In the genomic region with DNA sequence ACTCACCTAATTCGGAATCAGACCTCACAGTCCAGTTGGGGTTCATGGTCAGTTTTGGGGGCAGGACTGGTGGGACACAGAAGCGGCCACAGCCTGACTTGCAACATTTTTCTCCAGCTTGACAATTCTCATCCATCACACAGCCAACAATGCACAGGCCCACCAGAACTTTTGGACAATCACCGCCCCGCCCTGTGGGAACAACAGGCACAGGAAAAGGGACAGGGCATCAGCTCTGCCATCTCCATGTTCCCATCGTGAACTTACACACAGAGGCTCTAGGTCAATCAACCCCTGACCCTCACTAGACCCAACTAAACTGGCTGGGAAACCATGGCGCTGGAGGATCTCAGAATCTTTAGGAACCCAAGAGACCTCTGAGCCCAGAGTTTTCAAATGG, we compare ENCODE assay signal across 19 cellular contexts. TPM values are rescaled to one million over a fixed set of nuclear protein-coding genes. Genes with fewer than 3 reads are reported as not detected.
DNase-seq lines count a peak whose midpoint lies in the region; ATAC-seq and TF ChIP-seq lines count a peak whose summit lies in the region.
"Had no signal": no experiment of that assay in that cellular context is flagged by ENCODE, and none has a peak within 500 bp of the region (broad histone marks: within the 10 kb centered on the region; RNA-seq: fewer than 3 reads in every experiment).

No MANE protein-coding gene starts in this region.

- H3K14ac ChIP-seq in IMR-90 (replicated peaks; ENCODE audit: low read depth, low read length): no peak overlapping the region
- peak overlapping the region; percentile 23 for H3K14ac ChIP-seq in neuronal stem cell (ENCODE audit: low read length)

- no peak for ATAC-seq in IMR-90 (ENCODE audit: low read depth)
- ATAC-seq: GM23338, HCT116, K562 had no signal

- no peak overlapping the region for H2AK9ac ChIP-seq in IMR-90 (replicated peaks; ENCODE audit: low read depth, low read length, poor library complexity)

- no peak for TF ChIP-seq RAD21 in IMR-90 (IDR thresholded peaks at IDR 0.05; ENCODE audit: low read length)

- H4K8ac ChIP-seq in IMR-90 (ENCODE audit: low read depth in 2 of 2, low read length in 2 of 2) (no peak overlapping the region), neuronal stem cell (ENCODE audit: low read depth, low read length) (no peak overlapping the region)

- H3K4me2 ChIP-seq in IMR-90 (ENCODE audit: low read depth, low read length) (no peak overlapping the region), neuronal stem cell (ENCODE audit: insufficient read depth, low read length, poor library complexity, severe bottlenecking) (no peak overlapping the region)
- H3K4me2 ChIP-seq: GM23338 had no signal

- H4K5ac ChIP-seq in IMR-90 (ENCODE audit: low read depth, low read length): peak overlapping the region; percentile 32; the same call in 1 of the 2 replicates

- H3K56ac ChIP-seq in IMR-90 (ENCODE audit: extremely low read depth, insufficient read depth, low read length): no peak overlapping the region

- H3K4me1 ChIP-seq in IMR-90 (ENCODE audit: control insufficient read depth, insufficient read depth, low read length) (peaks cover 26% of the 10 kb centered on the region), endodermal cell (ENCODE audit: control insufficient read depth, insufficient read depth, low read length) (peaks cover 12% of the 10 kb centered on the region), neuronal stem cell (ENCODE audit: control insufficient read depth in 2 of 2, insufficient read depth in 1 of 2, low read depth in 1 of 2, low read length in 2 of 2) (peaks cover 3 to 8% of the 10 kb centered on the region in 2 donors), urinary bladder (ENCODE audit: insufficient read depth) (peaks cover 2% of the 10 kb centered on the region)

- H3K27me3 ChIP-seq in IMR-90 (ENCODE audit: control insufficient read depth, insufficient read depth, low read length): peaks cover 16% of the 10 kb centered on the region
- H3K27me3 ChIP-seq in endodermal cell (ENCODE audit: control insufficient read depth, insufficient read depth, low read length, poor library complexity, severe bottlenecking): no peaks in the 10 kb centered on the region
- peaks cover 0 to 12% (median 0%) of the 10 kb centered on the region in 3 experiments for H3K27me3 ChIP-seq in neuronal stem cell (ENCODE audit: control insufficient read depth in 3 of 3, insufficient read depth in 3 of 3, low read depth in 1 of 3, low read length in 3 of 3)

- no peak overlapping the region for H2BK20ac ChIP-seq in IMR-90 (ENCODE audit: low read depth, low read length)

- H3K27me3 Mint-ChIP-seq in endodermal cell (ENCODE audit: insufficient read depth) (no peaks in the 10 kb centered on the region), CD14-positive monocyte (ENCODE audit: low read depth in 3 of 3) (peaks cover 7 to 11% (median 8%) of the 10 kb centered on the region in 3 donors)

- peaks cover 11% of the 10 kb centered on the region for H4K20me1 ChIP-seq in IMR-90 (ENCODE audit: insufficient read depth, low read length)

- H3K4me3 Mint-ChIP-seq in endodermal cell: no peak overlapping the region
- H3K4me3 Mint-ChIP-seq in CD14-positive monocyte: no peak overlapping the region
- H3K4me3 Mint-ChIP-seq: CD4-positive, alpha-beta T cell; GM23338 had no signal

- in situ Hi-C loops in IMR-90 (cut with MboI; ENCODE audit: low sequenced_read_pairs): loop anchor here (25.0 kb wide), 3 partner anchors 738 to 1838 kb away; partner anchors contain the start of gene TTPAL

- H3K9ac ChIP-seq in IMR-90 (ENCODE audit: low read depth, low read length) (no peak overlapping the region), endodermal cell (ENCODE audit: extremely low read depth, low read length, poor library complexity, severe bottlenecking) (no peak overlapping the region), neuronal stem cell (ENCODE audit: low read depth, low read length, poor library complexity) (no peak overlapping the region)

- H3K36me3 Mint-ChIP-seq in endodermal cell (ENCODE audit: low read depth) (no peaks in the 10 kb centered on the region), CD14-positive monocyte (no peaks in the 10 kb centered on the region)

- no peak for TF ChIP-seq POLR2A in IMR-90 (IDR thresholded peaks at IDR 0.05; ENCODE audit: low read depth, low read length)

- H4K91ac ChIP-seq in IMR-90 (ENCODE audit: insufficient read depth, low read depth, low read length): no peak overlapping the region; the same call in 1 of the 2 replicates
- H4K91ac ChIP-seq in neuronal stem cell (ENCODE audit: low read depth, low read length, poor library complexity): no peak overlapping the region

- H3K27ac Mint-ChIP-seq in endodermal cell (peak overlapping the region; percentile 9), CD14-positive monocyte (no peak overlapping the region)
- H3K27ac Mint-ChIP-seq: CD4-positive, alpha-beta T cell; GM23338 had no signal

- peak overlapping the region; percentile 69 for H2BK12ac ChIP-seq in neuronal stem cell (ENCODE audit: low read length)

- H2AK5ac ChIP-seq in IMR-90 (ENCODE audit: low read depth, low read length) (peak overlapping the region; percentile 57), neuronal stem cell (ENCODE audit: low read depth, low read length) (no peak overlapping the region)

- no peak overlapping the region for H3K4ac ChIP-seq in IMR-90 (ENCODE audit: low read depth, low read length)
- H3K4ac ChIP-seq in neuronal stem cell (ENCODE audit: low read length): no peak overlapping the region

- no peak for DNase-seq in IMR-90
- DNase-seq in endodermal cell: no peak
- no peak for DNase-seq in neuronal stem cell (ENCODE audit: low spot score)
- DNase-seq in activated naive CD4-positive, alpha-beta T cell treated with anti-CD3 and anti-CD28 coated beads, Interleukin-2, amount 50 U/mL, for 16 hours: no peak
- no peak for DNase-seq in NCI-H146 (lab: John Stamatoyannopoulos, UW)
- DNase-seq in DMS79 treated with DMSO at 0.1 percent for 48 hours (lab: John Stamatoyannopoulos, UW): no peak
- DNase-seq in CD14-positive monocyte (ENCODE audit: low spot score): no peak
- DNase-seq: BE2C; C1 segment of cervical spinal cord; CD4-positive, alpha-beta T cell; GDM1; H7 had no signal

- no TSS peak for BruUV-seq in IMR-90 (replicated peaks; lab: Mats Ljungman, UMichigan)

- H3K9me3 ChIP-seq in IMR-90 (ENCODE audit: control insufficient read depth, insufficient read depth, low read length) (no peaks in the 10 kb centered on the region), endodermal cell (ENCODE audit: control insufficient read depth, low read length) (no peaks in the 10 kb centered on the region), neuronal stem cell (replicated peaks in 1 of 2; ENCODE audit: control insufficient read depth in 2 of 2, insufficient read depth in 1 of 2, low read depth in 1 of 2, low read length in 2 of 2) (no peaks in the 10 kb centered on the region)
- H3K9me3 ChIP-seq: BE2C, Caco-2 had no signal

- no peak overlapping the region for H3K18ac ChIP-seq in IMR-90 (ENCODE audit: low read depth, low read length)
- H3K18ac ChIP-seq in neuronal stem cell (ENCODE audit: low read length): no peak overlapping the region

- POLR2A ChIA-PET in IMR-90 (lab: Charles Lee; ENCODE audit: unreplicated experiment): no interaction called here

- H2AFZ ChIP-seq in IMR-90 (replicated peaks; ENCODE audit: low read length, poor library complexity): no peak overlapping the region
- H2AFZ ChIP-seq in neuronal stem cell (ENCODE audit: low read length): no peak overlapping the region
- H2AFZ ChIP-seq: GM23338 had no signal

- H3K23ac ChIP-seq in IMR-90 (ENCODE audit: low read depth, low read length): no peak overlapping the region
- no peak overlapping the region for H3K23ac ChIP-seq in neuronal stem cell (ENCODE audit: low read depth, low read length, poor library complexity)

- H3K36me3 ChIP-seq in IMR-90 (ENCODE audit: control insufficient read depth, insufficient read depth, low read length): no peaks in the 10 kb centered on the region
- no peaks in the 10 kb centered on the region for H3K36me3 ChIP-seq in endodermal cell (ENCODE audit: control insufficient read depth, insufficient read depth, low read length)
- H3K36me3 ChIP-seq in neuronal stem cell (replicated peaks in 1 of 2; ENCODE audit: control insufficient read depth in 2 of 2, insufficient read depth in 2 of 2, low read length in 2 of 2): no peaks in the 10 kb centered on the region
- H3K36me3 ChIP-seq in urinary bladder (ENCODE audit: insufficient read depth): no peaks in the 10 kb centered on the region
- H3K36me3 ChIP-seq: BE2C had no signal

- WGBS in IMR-90 (ENCODE audit: extremely low coverage in 2 of 2, insufficient read length in 1 of 2), 2 experiments: no CpG with 5 or more reads among the region's 6 CpGs
- WGBS in endodermal cell (ENCODE audit: insufficient coverage in 1 of 2, insufficient read length in 1 of 2), 2 experiments: 93 to 94% methylated on average over 3 to 6 of the region's 6 CpGs
- WGBS in neuronal stem cell (ENCODE audit: extremely low coverage in 2 of 2, insufficient read length in 2 of 2, insufficient replicate concordance in 1 of 2), 2 donors: no CpG with 5 or more reads among the region's 6 CpGs
- 92% methylated on average over 6 of the region's 6 CpGs for WGBS in urinary bladder

- CTCF ChIA-PET in IMR-90 (lab: Yijun Ruan, JAX): no interaction called here

- dilution Hi-C loops in IMR-90 (cut with HindIII; ENCODE audit: low sequenced_read_pairs, unreplicated experiment): no loop called here

- H3K4me3 ChIP-seq in IMR-90 (ENCODE audit: insufficient read depth, low read depth, low read length) (no peak overlapping the region), endodermal cell (ENCODE audit: low read length) (no peak overlapping the region), neuronal stem cell (ENCODE audit: low read length in 2 of 2) (no peak overlapping the region), urinary bladder (ENCODE audit: low read depth, low read length) (no peak overlapping the region)
- H3K4me3 ChIP-seq: GM23338, K562 had no signal

- H2BK15ac ChIP-seq in IMR-90 (ENCODE audit: low read depth, low read length): no peak overlapping the region
- no peak overlapping the region for H2BK15ac ChIP-seq in neuronal stem cell (ENCODE audit: low read length)

- H3K27ac ChIP-seq in IMR-90 (ENCODE audit: insufficient read depth, low read length) (no peak overlapping the region), endodermal cell (ENCODE audit: low read depth, low read length) (no peak overlapping the region), neuronal stem cell (replicated peaks; ENCODE audit: low read length) (no peak overlapping the region), urinary bladder (ENCODE audit: low read depth) (peak overlapping the region; percentile 25)

- intact Hi-C loops in IMR-90 (cut with micrococcal nuclease): loop anchor here (5.0 to 10.0 kb wide), 6 partner anchors 309 to 1081 kb away; partner anchors contain the start of genes NCOA5, STK4 and TOMM34
- intact Hi-C loops in CD14-positive monocyte (cut with micrococcal nuclease): loop anchor here in 1 of 2 donors (10.0 kb wide), 1 partner anchor 331 kb away; no protein-coding TSS in a partner anchor

- H3K9me3 Mint-ChIP-seq in endodermal cell (no peaks in the 10 kb centered on the region), CD14-positive monocyte (no peaks in the 10 kb centered on the region)
- H3K9me3 Mint-ChIP-seq: CD4-positive, alpha-beta T cell; GM23338 had no signal

- no peaks in the 10 kb centered on the region for H3K79me1 ChIP-seq in IMR-90 (ENCODE audit: low read depth in 1 of 2, low read length in 2 of 2)
- no peaks in the 10 kb centered on the region for H3K79me1 ChIP-seq in neuronal stem cell (ENCODE audit: low read depth, low read length)

- H2BK5ac ChIP-seq in IMR-90 (ENCODE audit: low read depth, low read length, poor library complexity, severe bottlenecking) (no peak overlapping the region), neuronal stem cell (ENCODE audit: low read length) (no peak overlapping the region)

- peaks cover 24% of the 10 kb centered on the region for H3K9me1 ChIP-seq in IMR-90 (ENCODE audit: insufficient read depth, low read length)

- H3K4me1 Mint-ChIP-seq in endodermal cell: peaks cover 19% of the 10 kb centered on the region
- peaks cover 3% of the 10 kb centered on the region for H3K4me1 Mint-ChIP-seq in CD14-positive monocyte

- H2BK120ac ChIP-seq in IMR-90 (ENCODE audit: low read depth, low read length) (no peak overlapping the region), neuronal stem cell (ENCODE audit: low read depth, low read length) (peak overlapping the region; percentile 11)

- no peak for TF ChIP-seq CTCF in IMR-90 (conservative IDR thresholded peaks at IDR 0.05; ENCODE audit: low read depth, low read length)
- TF ChIP-seq CTCF in endodermal cell (conservative IDR thresholded peaks at IDR 0.05): no peak
- no peak for TF ChIP-seq CTCF in CD14-positive monocyte (IDR thresholded peaks at IDR 0.05)

RNA-seq across cellular contexts. Expression of gene WFDC3, which starts 16.3 kb away (rescaled TPM):
- total RNA-seq in IMR-90 (2012; rRNA removed) (0.18 TPM in 1 of 2 replicates, not detected in the other), endodermal cell (under 1 TPM in 1 of 2 donors, not detected in 1; 0.66 TPM), urinary bladder (0.90 TPM)
- polyA plus RNA-seq in IMR-90 (2012; rRNA removed) (0.87 and 1.4 TPM in 2 replicates), urinary bladder (31.5 TPM), CD14-positive monocyte (under 1 TPM in 1 of 2 donors, not detected in 1; 0.73 TPM)
- polyA plus RNA-seq in IMR-90 (2012; cell fraction: cytosol; rRNA removed): 0.52 and 2.9 TPM in 2 replicates
- 0.23 and 1.6 TPM in 2 replicates for polyA plus RNA-seq in IMR-90 (2012; cell fraction: nucleus; rRNA removed; ENCODE audit: low replicate concordance)
- not detected for polyA plus RNA-seq in endodermal cell (2013, experiment 1 of 2)
- polyA plus RNA-seq in endodermal cell (2013, experiment 2 of 2): not detected
- polyA plus RNA-seq in neuronal stem cell (2013, experiment 1 of 2): 0.32 TPM
- polyA plus RNA-seq in neuronal stem cell (2013, experiment 2 of 2): 0.30 TPM
- total RNA-seq: CD4-positive, alpha-beta T cell; H7; K562 had no signal

RNA-seq across cellular contexts. Expression of gene DNTTIP1, which starts 16.3 kb away (rescaled TPM):
- total RNA-seq in IMR-90 (2012; rRNA removed): 17.8 and 19.4 TPM in 2 replicates
- 51.0 and 53.7 TPM in 2 replicates for polyA plus RNA-seq in IMR-90 (2012; rRNA removed)
- polyA plus RNA-seq in IMR-90 (2012; cell fraction: cytosol; rRNA removed): 54.6 and 56.6 TPM in 2 replicates
- 25.1 and 42.2 TPM in 2 replicates for polyA plus RNA-seq in IMR-90 (2012; cell fraction: nucleus; rRNA removed; ENCODE audit: low replicate concordance)
- 10 to 100 TPM; 31.5 to 36.1 TPM for total RNA-seq in endodermal cell
- polyA plus RNA-seq in endodermal cell (2013, experiment 1 of 2): 46.4 TPM
- polyA plus RNA-seq in endodermal cell (2013, experiment 2 of 2): 43.3 TPM
- polyA plus RNA-seq in neuronal stem cell (2013, experiment 1 of 2): 39.9 TPM
- polyA plus RNA-seq in neuronal stem cell (2013, experiment 2 of 2): 38.2 TPM
- 8.1 TPM for total RNA-seq in urinary bladder
- polyA plus RNA-seq in urinary bladder: 67.0 TPM
- 100 to 1,000 TPM; 144 to 158 TPM for polyA plus RNA-seq in CD14-positive monocyte

RNA-seq across cellular contexts. Expression of gene UBE2C, which starts 37.0 kb away (rescaled TPM):
- 43.4 and 43.6 TPM in 2 replicates for total RNA-seq in IMR-90 (2012; rRNA removed)
- polyA plus RNA-seq in IMR-90 (2012; rRNA removed): 120 and 124 TPM in 2 replicates
- 90.8 and 151 TPM in 2 replicates for polyA plus RNA-seq in IMR-90 (2012; cell fraction: cytosol; rRNA removed)
- polyA plus RNA-seq in IMR-90 (2012; cell fraction: nucleus; rRNA removed; ENCODE audit: low replicate concordance): 24.4 and 32.9 TPM in 2 replicates
- total RNA-seq in endodermal cell: 100 to 1,000 TPM; 139 to 216 TPM
- 322 TPM for polyA plus RNA-seq in endodermal cell (2013, experiment 1 of 2)
- 323 TPM for polyA plus RNA-seq in endodermal cell (2013, experiment 2 of 2)
- polyA plus RNA-seq in neuronal stem cell (2013, experiment 1 of 2): 545 TPM
- polyA plus RNA-seq in neuronal stem cell (2013, experiment 2 of 2): 552 TPM
- 15.6 TPM for total RNA-seq in urinary bladder
- polyA plus RNA-seq in urinary bladder: 2.2 TPM
- polyA plus RNA-seq in CD14-positive monocyte: under 1 TPM in 1 of 2 donors, not detected in 1; 0.58 TPM

RNA-seq across cellular contexts. Expression of gene TNNC2, which starts 51.7 kb away (rescaled TPM):
- total RNA-seq in IMR-90 (2012; rRNA removed) (0.28 TPM in 1 of 2 replicates, not detected in the other), endodermal cell (under 1 TPM in 1 of 2 donors, not detected in 1; 0.51 TPM), urinary bladder (23.2 TPM)
- polyA plus RNA-seq in IMR-90 (2012; rRNA removed) (0.46 and 0.53 TPM in 2 replicates), urinary bladder (4.1 TPM), CD14-positive monocyte (1 to 10 TPM in 1 of 2 donors, under 1 TPM in 1; 0.71 to 1.2 TPM)
- 0.31 and 0.44 TPM in 2 replicates for polyA plus RNA-seq in IMR-90 (2012; cell fraction: cytosol; rRNA removed)
- 1.8 and 4.5 TPM in 2 replicates for polyA plus RNA-seq in IMR-90 (2012; cell fraction: nucleus; rRNA removed; ENCODE audit: low replicate concordance)
- 1.2 TPM for polyA plus RNA-seq in endodermal cell (2013, experiment 1 of 2)
- polyA plus RNA-seq in endodermal cell (2013, experiment 2 of 2): not detected
- polyA plus RNA-seq in neuronal stem cell (2013, experiment 1 of 2): 0.40 TPM
- 0.60 TPM for polyA plus RNA-seq in neuronal stem cell (2013, experiment 2 of 2)
- total RNA-seq: A172, Caco-2, Daoy, K562 had no signal
- polyA plus RNA-seq: K562 had no signal

RNA-seq across cellular contexts. Expression of gene SPINT4, which starts 53.3 kb away (rescaled TPM):
- total RNA-seq in IMR-90 (2012; rRNA removed) (not detected in 2 replicates), endodermal cell (not detected), urinary bladder (not detected)
- polyA plus RNA-seq in IMR-90 (2012; rRNA removed) (not detected in 2 replicates), urinary bladder (not detected), CD14-positive monocyte (not detected)
- polyA plus RNA-seq in IMR-90 (2012; cell fraction: cytosol; rRNA removed): not detected in 2 replicates
- not detected in 2 replicates for polyA plus RNA-seq in IMR-90 (2012; cell fraction: nucleus; rRNA removed; ENCODE audit: low replicate concordance)
- not detected for polyA plus RNA-seq in endodermal cell (2013, experiment 1 of 2)
- not detected for polyA plus RNA-seq in endodermal cell (2013, experiment 2 of 2)
- not detected for polyA plus RNA-seq in neuronal stem cell (2013, experiment 1 of 2)
- polyA plus RNA-seq in neuronal stem cell (2013, experiment 2 of 2): not detected
- total RNA-seq: A172; Caco-2; CD4-positive, alpha-beta T cell; Daoy; GM23338; H7; K562 had no signal
- polyA plus RNA-seq: GM23338, K562 had no signal
